ENCODE assay signal across 7 cellular contexts in the genomic region with DNA sequence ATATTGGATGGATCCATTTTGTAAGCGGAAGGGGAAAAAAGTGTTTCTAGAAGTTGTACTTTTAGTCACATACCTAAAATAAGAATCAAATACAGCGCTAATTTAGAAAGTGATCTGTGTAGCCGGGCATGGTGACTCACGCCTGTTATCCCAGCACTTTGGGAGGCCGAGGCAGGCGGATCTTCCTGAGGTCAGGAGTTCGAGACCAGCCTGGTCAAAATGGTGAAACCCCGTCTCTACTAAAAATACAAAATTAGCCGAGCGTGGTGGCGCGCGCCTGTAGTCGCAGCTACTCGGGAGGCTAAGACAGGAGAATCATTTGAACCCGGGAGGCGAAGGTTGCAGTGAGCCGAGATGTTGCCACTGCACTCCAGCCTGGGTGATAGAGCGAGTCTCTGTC. TPM values are rescaled to one million over a fixed set of nuclear protein-coding genes. Genes with fewer than 3 reads are reported as not detected.
DNase-seq lines count a peak whose midpoint lies in the region; ATAC-seq and TF ChIP-seq lines count a peak whose summit lies in the region.
"Not testable (repeated sequence)": the region's sequence is repeated elsewhere in the genome, so short reads cannot be mapped to it uniquely, and the experiment has no call there.

No MANE protein-coding gene starts in this region.

- POLR2A ChIA-PET in activated CD4-positive, alpha-beta memory T cell treated with anti-CD3 and anti-CD28 coated beads, Interleukin-2, amount 10 ng/mL, durations not matched to agents 7 days and 5 days (lab: Charles Lee): interaction anchor here (0.7 to 5.0 kb wide), 19 partner anchors 9 to 296 kb away, joined by 3 to 38 read pairs (median 7); partner anchors contain the start of genes CFAP206, ORC3 and RARS2

- peak overlapping the region; percentile 96 for H3K27ac Mint-ChIP-seq in activated CD4-positive, alpha-beta memory T cell treated with anti-CD3 and anti-CD28 coated beads, Interleukin-2, amount 10 ng/mL, durations not matched to agents 7 days and 5 days

- CTCF ChIA-PET in activated CD4-positive, alpha-beta memory T cell treated with anti-CD3 and anti-CD28 coated beads, Interleukin-2, amount 10 ng/mL, durations not matched to agents 7 days and 5 days (lab: Charles Lee): not testable (repeated sequence)

- H3K27me3 ChIP-seq in NT2/D1 (ENCODE audit: insufficient read depth, insufficient read length): not testable (repeated sequence)

- peak overlapping the region; percentile 77 for H3K27ac ChIP-seq in caudate nucleus (ENCODE audit: low read depth, low read length)

- not testable (repeated sequence) for H3K9me3 ChIP-seq in NT2/D1 (ENCODE audit: insufficient read depth, low read length); mucosa of descending colon

- H3K4me3 ChIP-seq in GM12864 (ENCODE audit: low read depth, low read length): peak overlapping the region; percentile 100
- H3K4me3 ChIP-seq in NT2/D1 (ENCODE audit: insufficient read length, low read depth): peak overlapping the region; percentile 29
- H3K4me3 ChIP-seq in mucosa of descending colon: not testable (repeated sequence)
- peak overlapping the region; percentile 95 for H3K4me3 ChIP-seq in skeletal muscle cell (ENCODE audit: low read depth, low read length)

- not testable (repeated sequence) for H3K36me3 ChIP-seq in NT2/D1 (ENCODE audit: insufficient read depth, insufficient read length, low read length); mucosa of descending colon (ENCODE audit: low read depth)

- not testable (repeated sequence) for TF ChIP-seq CTCF in GM12864 (IDR thresholded peaks at IDR 0.05; ENCODE audit: low read depth, low read length, missing control alignments); mucosa of descending colon (IDR thresholded peaks at IDR 0.05)

- not testable (repeated sequence) for H3K27me3 Mint-ChIP-seq in activated CD4-positive, alpha-beta memory T cell treated with anti-CD3 and anti-CD28 coated beads, Interleukin-2, amount 10 ng/mL, durations not matched to agents 7 days and 5 days

- peaks cover 30% of the 10 kb centered on the region for H3K36me3 Mint-ChIP-seq in activated CD4-positive, alpha-beta memory T cell treated with anti-CD3 and anti-CD28 coated beads, Interleukin-2, amount 10 ng/mL, durations not matched to agents 7 days and 5 days (ENCODE audit: low read depth)

- H3K4me3 Mint-ChIP-seq in activated CD4-positive, alpha-beta memory T cell treated with anti-CD3 and anti-CD28 coated beads, Interleukin-2, amount 10 ng/mL, durations not matched to agents 7 days and 5 days: peak overlapping the region; percentile 98

- peaks cover 53% of the 10 kb centered on the region for H3K4me1 Mint-ChIP-seq in activated CD4-positive, alpha-beta memory T cell treated with anti-CD3 and anti-CD28 coated beads, Interleukin-2, amount 10 ng/mL, durations not matched to agents 7 days and 5 days

- H3K4me1 ChIP-seq in NT2/D1 (ENCODE audit: insufficient read depth, insufficient read length): not testable (repeated sequence)
- peaks cover 15% of the 10 kb centered on the region for H3K4me1 ChIP-seq in mucosa of descending colon (ENCODE audit: low read depth)

- H3K9me3 Mint-ChIP-seq in activated CD4-positive, alpha-beta memory T cell treated with anti-CD3 and anti-CD28 coated beads, Interleukin-2, amount 10 ng/mL, durations not matched to agents 7 days and 5 days: not testable (repeated sequence)

- intact Hi-C loops in Right ventricle myocardium superior (cut with DNase I); mucosa of descending colon (cut with DNase I, micrococcal nuclease): not testable (repeated sequence)

- peak overlapping the region; percentile 64 for H3K9ac ChIP-seq in NT2/D1 (ENCODE audit: insufficient read length, low read depth)

- DNase-seq in GM12864 (ENCODE audit: low read depth); NT2/D1 (ENCODE audit: low read depth, low spot score); activated CD4-positive, alpha-beta memory T cell treated with anti-CD3 and anti-CD28 coated beads, Interleukin-2, amount 10 ng/mL, durations not matched to agents 7 days and 5 days; skeletal muscle cell (ENCODE audit: low read depth): not testable (repeated sequence)
- peak in 1 of 61 donors; percentile 40 for DNase-seq in caudate nucleus (lab: John Stamatoyannopoulos, UW)
- DNase-seq in Right ventricle myocardium superior: peak; percentile 45
- peak in 2 of 3 donors; percentile 37 to 58 for DNase-seq in mucosa of descending colon

- not testable (repeated sequence) for ATAC-seq in Right ventricle myocardium superior (ENCODE audit: poor library complexity); mucosa of descending colon

RNA-seq across cellular contexts. Expression of gene AKIRIN2, which starts 1.0 kb away (rescaled TPM):
- total RNA-seq in activated CD4-positive, alpha-beta memory T cell treated with anti-CD3 and anti-CD28 coated beads, Interleukin-2, amount 10 ng/mL, durations not matched to agents 7 days and 5 days: 10 to 100 TPM; 56.5 to 58.5 TPM
- total RNA-seq in Right ventricle myocardium superior (38.9 TPM), mucosa of descending colon (10 to 100 TPM; 32.3 to 41.0 (median 33.2) TPM)
